Comparison of ENCODE assay signal across 1 cellular context in the genomic region with DNA sequence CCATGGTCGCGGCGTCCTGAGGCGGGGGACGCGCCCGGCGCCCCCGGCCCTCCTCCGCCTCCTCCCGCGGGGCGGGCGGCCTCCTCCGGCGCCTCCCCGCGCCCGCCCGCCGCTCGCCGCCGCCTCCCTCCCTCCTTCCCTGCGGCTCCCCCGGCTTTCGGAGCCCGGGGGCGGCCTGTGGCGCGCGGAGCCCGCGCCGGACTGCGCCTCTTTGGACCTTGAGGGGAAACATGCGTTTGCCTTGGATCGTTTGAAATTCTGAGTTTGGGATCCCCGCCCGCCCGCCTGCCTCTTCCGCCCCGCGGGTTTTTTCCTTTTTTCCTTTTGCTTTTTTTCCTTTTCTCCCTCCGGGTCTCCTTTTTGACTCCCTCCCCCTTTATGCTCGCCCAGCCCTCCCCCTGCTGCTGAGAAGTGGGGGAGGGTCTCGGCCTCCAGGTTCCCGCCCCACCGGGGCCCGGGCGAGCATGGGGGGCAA.
TF ChIP-seq lines count a peak whose summit lies in the region.

No MANE protein-coding gene starts in this region.

TF ChIP-seq in HEK293, 187 proteins besides CTCF, POLR2A, EP300 and RAD21 (continued from another document):
- TF ChIP-seq, protein P1, sequence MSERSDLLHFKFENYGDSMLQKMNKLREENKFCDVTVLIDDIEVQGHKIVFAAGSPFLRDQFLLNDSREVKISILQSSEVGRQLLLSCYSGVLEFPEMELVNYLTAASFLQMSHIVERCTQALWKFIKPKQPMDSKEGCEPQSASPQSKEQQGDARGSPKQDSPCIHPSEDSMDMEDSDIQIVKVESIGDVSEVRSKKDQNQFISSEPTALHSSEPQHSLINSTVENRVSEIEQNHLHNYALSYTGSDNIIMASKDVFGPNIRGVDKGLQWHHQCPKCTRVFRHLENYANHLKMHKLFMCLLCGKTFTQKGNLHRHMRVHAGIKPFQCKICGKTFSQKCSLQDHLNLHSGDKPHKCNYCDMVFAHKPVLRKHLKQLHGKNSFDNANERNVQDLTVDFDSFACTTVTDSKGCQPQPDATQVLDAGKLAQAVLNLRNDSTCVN (tag by site-specific recombination; optimal IDR thresholded peaks at IDR 0.05) = peak; percentile 48
- TF ChIP-seq, protein P2, sequence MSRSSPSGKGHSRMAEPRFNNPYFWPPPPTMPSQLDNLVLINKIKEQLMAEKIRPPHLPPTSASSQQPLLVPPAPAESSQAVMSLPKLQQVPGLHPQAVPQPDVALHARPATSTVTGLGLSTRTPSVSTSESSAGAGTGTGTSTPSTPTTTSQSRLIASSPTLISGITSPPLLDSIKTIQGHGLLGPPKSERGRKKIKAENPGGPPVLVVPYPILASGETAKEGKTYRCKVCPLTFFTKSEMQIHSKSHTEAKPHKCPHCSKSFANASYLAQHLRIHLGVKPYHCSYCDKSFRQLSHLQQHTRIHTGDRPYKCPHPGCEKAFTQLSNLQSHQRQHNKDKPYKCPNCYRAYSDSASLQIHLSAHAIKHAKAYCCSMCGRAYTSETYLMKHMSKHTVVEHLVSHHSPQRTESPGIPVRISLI (tag by site-specific recombination; IDR thresholded peaks at IDR 0.05) = no peak
- TF ChIP-seq ZNF16 (tag by site-specific recombination; IDR thresholded peaks at IDR 0.05; ENCODE audit: low read depth) (no peak), ZNF514 (tag by site-specific recombination; IDR thresholded peaks at IDR 0.05) (no peak), HIC1 (tag by site-specific recombination; IDR thresholded peaks at IDR 0.05) (no peak), SP2 (tag by site-specific recombination; IDR thresholded peaks at IDR 0.05) (peak; percentile 35; the same call in 1 of the 2 replicates), KLF16 (tag by site-specific recombination; IDR thresholded peaks at IDR 0.05) (peak; percentile 55; the same call in 1 of the 2 replicates), TRIM28 (IDR thresholded peaks at IDR 0.05; ENCODE audit: borderline replicate concordance, low read length) (no peak), ZXDB (tag by site-specific recombination; IDR thresholded peaks at IDR 0.05) (no peak), ZSCAN23 (tag by site-specific recombination; IDR thresholded peaks at IDR 0.05) (no peak), ZNF221 (tag by site-specific recombination; IDR thresholded peaks at IDR 0.05; ENCODE audit: borderline replicate concordance) (no peak), ZNF132 (tag by site-specific recombination; IDR thresholded peaks at IDR 0.05; ENCODE audit: borderline replicate concordance) (no peak), ZNF654 (tag by site-specific recombination; IDR thresholded peaks at IDR 0.05; ENCODE audit: low read depth) (no peak), ZNF19 (tag by site-specific recombination; IDR thresholded peaks at IDR 0.05; ENCODE audit: low read depth) (no peak), SP3 (tag by site-specific recombination; IDR thresholded peaks at IDR 0.05) (peak; percentile 40), ZNF341 (tag by site-specific recombination; IDR thresholded peaks at IDR 0.05; ENCODE audit: low read depth) (peak; percentile 49), ZNF398 (tag by site-specific recombination; IDR thresholded peaks at IDR 0.05) (peak; percentile 68), GLIS2 (tag by site-specific recombination; IDR thresholded peaks at IDR 0.05) (no peak), ZNF10 (tag by site-specific recombination; IDR thresholded peaks at IDR 0.05) (no peak), MZF1 (tag by site-specific recombination; IDR thresholded peaks at IDR 0.05; ENCODE audit: borderline replicate concordance) (no peak), WT1 (tag by site-specific recombination; IDR thresholded peaks at IDR 0.05) (no peak), KLF10 (tag by site-specific recombination; IDR thresholded peaks at IDR 0.05) (no peak)
- TF ChIP-seq, protein P3, sequence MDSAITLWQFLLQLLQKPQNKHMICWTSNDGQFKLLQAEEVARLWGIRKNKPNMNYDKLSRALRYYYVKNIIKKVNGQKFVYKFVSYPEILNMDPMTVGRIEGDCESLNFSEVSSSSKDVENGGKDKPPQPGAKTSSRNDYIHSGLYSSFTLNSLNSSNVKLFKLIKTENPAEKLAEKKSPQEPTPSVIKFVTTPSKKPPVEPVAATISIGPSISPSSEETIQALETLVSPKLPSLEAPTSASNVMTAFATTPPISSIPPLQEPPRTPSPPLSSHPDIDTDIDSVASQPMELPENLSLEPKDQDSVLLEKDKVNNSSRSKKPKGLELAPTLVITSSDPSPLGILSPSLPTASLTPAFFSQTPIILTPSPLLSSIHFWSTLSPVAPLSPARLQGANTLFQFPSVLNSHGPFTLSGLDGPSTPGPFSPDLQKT (IDR thresholded peaks at IDR 0.05; ENCODE audit: borderline replicate concordance, low read depth, low read length) = no peak
- TF ChIP-seq, protein P4, sequence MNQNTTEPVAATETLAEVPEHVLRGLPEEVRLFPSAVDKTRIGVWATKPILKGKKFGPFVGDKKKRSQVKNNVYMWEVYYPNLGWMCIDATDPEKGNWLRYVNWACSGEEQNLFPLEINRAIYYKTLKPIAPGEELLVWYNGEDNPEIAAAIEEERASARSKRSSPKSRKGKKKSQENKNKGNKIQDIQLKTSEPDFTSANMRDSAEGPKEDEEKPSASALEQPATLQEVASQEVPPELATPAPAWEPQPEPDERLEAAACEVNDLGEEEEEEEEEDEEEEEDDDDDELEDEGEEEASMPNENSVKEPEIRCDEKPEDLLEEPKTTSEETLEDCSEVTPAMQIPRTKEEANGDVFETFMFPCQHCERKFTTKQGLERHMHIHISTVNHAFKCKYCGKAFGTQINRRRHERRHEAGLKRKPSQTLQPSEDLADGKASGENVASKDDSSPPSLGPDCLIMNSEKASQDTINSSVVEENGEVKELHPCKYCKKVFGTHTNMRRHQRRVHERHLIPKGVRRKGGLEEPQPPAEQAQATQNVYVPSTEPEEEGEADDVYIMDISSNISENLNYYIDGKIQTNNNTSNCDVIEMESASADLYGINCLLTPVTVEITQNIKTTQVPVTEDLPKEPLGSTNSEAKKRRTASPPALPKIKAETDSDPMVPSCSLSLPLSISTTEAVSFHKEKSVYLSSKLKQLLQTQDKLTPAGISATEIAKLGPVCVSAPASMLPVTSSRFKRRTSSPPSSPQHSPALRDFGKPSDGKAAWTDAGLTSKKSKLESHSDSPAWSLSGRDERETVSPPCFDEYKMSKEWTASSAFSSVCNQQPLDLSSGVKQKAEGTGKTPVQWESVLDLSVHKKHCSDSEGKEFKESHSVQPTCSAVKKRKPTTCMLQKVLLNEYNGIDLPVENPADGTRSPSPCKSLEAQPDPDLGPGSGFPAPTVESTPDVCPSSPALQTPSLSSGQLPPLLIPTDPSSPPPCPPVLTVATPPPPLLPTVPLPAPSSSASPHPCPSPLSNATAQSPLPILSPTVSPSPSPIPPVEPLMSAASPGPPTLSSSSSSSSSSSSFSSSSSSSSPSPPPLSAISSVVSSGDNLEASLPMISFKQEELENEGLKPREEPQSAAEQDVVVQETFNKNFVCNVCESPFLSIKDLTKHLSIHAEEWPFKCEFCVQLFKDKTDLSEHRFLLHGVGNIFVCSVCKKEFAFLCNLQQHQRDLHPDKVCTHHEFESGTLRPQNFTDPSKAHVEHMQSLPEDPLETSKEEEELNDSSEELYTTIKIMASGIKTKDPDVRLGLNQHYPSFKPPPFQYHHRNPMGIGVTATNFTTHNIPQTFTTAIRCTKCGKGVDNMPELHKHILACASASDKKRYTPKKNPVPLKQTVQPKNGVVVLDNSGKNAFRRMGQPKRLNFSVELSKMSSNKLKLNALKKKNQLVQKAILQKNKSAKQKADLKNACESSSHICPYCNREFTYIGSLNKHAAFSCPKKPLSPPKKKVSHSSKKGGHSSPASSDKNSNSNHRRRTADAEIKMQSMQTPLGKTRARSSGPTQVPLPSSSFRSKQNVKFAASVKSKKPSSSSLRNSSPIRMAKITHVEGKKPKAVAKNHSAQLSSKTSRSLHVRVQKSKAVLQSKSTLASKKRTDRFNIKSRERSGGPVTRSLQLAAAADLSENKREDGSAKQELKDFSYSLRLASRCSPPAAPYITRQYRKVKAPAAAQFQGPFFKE (tag by site-specific recombination; IDR thresholded peaks at IDR 0.05; ENCODE audit: borderline replicate concordance) = no peak
- TF ChIP-seq, protein P5, sequence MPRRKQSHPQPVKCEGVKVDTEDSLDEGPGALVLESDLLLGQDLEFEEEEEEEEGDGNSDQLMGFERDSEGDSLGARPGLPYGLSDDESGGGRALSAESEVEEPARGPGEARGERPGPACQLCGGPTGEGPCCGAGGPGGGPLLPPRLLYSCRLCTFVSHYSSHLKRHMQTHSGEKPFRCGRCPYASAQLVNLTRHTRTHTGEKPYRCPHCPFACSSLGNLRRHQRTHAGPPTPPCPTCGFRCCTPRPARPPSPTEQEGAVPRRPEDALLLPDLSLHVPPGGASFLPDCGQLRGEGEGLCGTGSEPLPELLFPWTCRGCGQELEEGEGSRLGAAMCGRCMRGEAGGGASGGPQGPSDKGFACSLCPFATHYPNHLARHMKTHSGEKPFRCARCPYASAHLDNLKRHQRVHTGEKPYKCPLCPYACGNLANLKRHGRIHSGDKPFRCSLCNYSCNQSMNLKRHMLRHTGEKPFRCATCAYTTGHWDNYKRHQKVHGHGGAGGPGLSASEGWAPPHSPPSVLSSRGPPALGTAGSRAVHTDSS (tag by site-specific recombination; IDR thresholded peaks at IDR 0.05) = no peak
- TF ChIP-seq, protein P6, sequence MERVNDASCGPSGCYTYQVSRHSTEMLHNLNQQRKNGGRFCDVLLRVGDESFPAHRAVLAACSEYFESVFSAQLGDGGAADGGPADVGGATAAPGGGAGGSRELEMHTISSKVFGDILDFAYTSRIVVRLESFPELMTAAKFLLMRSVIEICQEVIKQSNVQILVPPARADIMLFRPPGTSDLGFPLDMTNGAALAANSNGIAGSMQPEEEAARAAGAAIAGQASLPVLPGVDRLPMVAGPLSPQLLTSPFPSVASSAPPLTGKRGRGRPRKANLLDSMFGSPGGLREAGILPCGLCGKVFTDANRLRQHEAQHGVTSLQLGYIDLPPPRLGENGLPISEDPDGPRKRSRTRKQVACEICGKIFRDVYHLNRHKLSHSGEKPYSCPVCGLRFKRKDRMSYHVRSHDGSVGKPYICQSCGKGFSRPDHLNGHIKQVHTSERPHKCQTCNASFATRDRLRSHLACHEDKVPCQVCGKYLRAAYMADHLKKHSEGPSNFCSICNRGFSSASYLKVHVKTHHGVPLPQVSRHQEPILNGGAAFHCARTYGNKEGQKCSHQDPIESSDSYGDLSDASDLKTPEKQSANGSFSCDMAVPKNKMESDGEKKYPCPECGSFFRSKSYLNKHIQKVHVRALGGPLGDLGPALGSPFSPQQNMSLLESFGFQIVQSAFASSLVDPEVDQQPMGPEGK (tag by site-specific recombination; IDR thresholded peaks at IDR 0.05) = 0 out of 2 replicates have a peak, but pooled peaks have one; percentile 29
